Comparison of ENCODE assay signal across 22 cellular contexts in the genomic region with DNA sequence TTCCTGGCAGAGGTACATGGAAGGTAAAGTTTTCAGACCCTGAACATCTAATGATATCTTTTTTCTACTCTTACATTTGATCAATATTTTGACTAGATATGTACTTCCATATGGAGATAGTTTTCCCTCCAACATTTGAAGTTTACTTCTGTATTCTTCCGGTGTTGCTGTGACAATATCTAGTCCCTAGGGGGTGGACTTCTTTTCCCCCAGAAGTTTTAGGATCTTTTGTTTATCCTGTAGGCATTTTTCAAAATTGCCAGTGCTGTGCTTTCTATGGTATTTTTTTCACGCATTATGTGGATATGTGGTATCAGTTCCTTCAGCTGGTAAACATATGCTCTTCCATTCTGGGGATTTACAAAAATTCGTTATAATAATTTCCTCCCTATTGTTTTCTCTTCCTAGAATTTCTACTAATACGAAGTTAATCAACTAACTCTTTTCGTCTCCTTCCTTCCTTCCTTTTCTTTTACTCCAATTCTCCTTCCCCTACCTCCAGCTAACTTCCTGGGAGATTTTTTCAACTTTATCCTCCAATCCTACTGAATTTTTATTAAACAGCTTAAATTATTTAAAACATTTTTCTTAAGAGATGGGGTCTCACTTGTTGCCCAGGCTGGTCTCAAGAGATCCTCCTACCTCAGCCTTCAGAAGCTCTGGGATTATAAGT.
"Had no signal": no experiment of that assay in that cellular context is flagged by ENCODE, and none has a peak within 500 bp of the region (broad histone marks: within the 10 kb centered on the region; RNA-seq: fewer than 3 reads in every experiment).

No MANE protein-coding gene starts in this region.

- H3K36me3 Mint-ChIP-seq: activated naive CD4-positive, alpha-beta T cell treated with anti-CD3 and anti-CD28 coated beads, Interleukin-2, amount 50 U/mL, for 24 hours had no signal

- H3K9me3 Mint-ChIP-seq: activated B cell treated with CpG ODN at 0.5 μM for 24 hours; activated CD8-positive, alpha-beta T cell treated with anti-CD3 and anti-CD28 coated beads for 36 hours; activated naive CD4-positive, alpha-beta T cell treated with anti-CD3 and anti-CD28 coated beads, Interleukin-2, amount 50 U/mL, for 24 hours; activated naive CD8-positive, alpha-beta T cell treated with anti-CD3 and anti-CD28 coated beads, Interleukin-2, amount 50 U/mL, for 24 hours; activated T-helper 2 cell treated with anti-CD3 and anti-CD28 coated beads, Interferon-gamma antibody, Interleukin-2, Interleukin-4, amounts not matched to agents 10 μg/mL and 5 μg/mL and 100 μg/mL, durations not matched to agents 14 hours and 24 hours and 36 hours; dendritic cell treated with granulocyte-macrophage colony-stimulating factor and Interleukin-4, amounts not matched to agents 40 ng/mL and 50 ng/mL, for 4 days; nephron had no signal

- H3K9me3 ChIP-seq: esophagus squamous epithelium, left lung, mucosa of descending colon, neutrophil, right lobe of liver, tibial nerve had no signal

- ATAC-seq: activated CD8-positive, alpha-beta T cell treated with anti-CD3 and anti-CD28 coated beads for 36 hours; activated naive CD8-positive, alpha-beta T cell treated with anti-CD3 and anti-CD28 coated beads, Interleukin-2, amount 50 U/mL, for 24 hours; left lung; mucosa of descending colon; right lobe of liver had no signal

- H3K4me1 ChIP-seq: left lung, right lobe of liver, tibial nerve had no signal

- DNase-seq: activated B cell treated with CpG ODN at 0.5 μM for 24 hours; activated CD4-positive, alpha-beta T cell treated with anti-CD3 and anti-CD28 coated beads, Interleukin-2, amount 50 U/mL, for 1 hour; activated CD8-positive, alpha-beta T cell treated with anti-CD3 and anti-CD28 coated beads for 36 hours; activated naive CD8-positive, alpha-beta T cell treated with anti-CD3 and anti-CD28 coated beads, Interleukin-2, amount 50 U/mL, for 24 hours; activated T-cell treated with anti-CD3 and anti-CD28 coated beads, Interleukin-2, amount 50 U/mL, for 48 hours; amygdala; esophagus squamous epithelium; left lung; mesendoderm; mucosa of descending colon; right lobe of liver; stimulated activated CD4-positive, alpha-beta T cell treated with anti-CD3 and anti-CD28 coated beads, Interleukin-2, amount 100 ng/mL, for 48 hours; stimulated activated naive CD4-positive, alpha-beta T cell treated with Interleukin-2 at 50 U/mL for 16 hours had no signal

- H3K27me3 ChIP-seq: right lobe of liver had no signal

- H3K36me3 ChIP-seq: esophagus squamous epithelium, left lung, neutrophil, right lobe of liver, tibial nerve had no signal

- H3K27ac ChIP-seq: epithelial cell of prostate, esophagus squamous epithelium, left lung, neutrophil, right lobe of liver, tibial nerve had no signal

- H3K4me1 Mint-ChIP-seq: activated B cell treated with CpG ODN at 0.5 μM for 24 hours; activated naive CD4-positive, alpha-beta T cell treated with anti-CD3 and anti-CD28 coated beads, Interleukin-2, amount 50 U/mL, for 24 hours; activated naive CD8-positive, alpha-beta T cell treated with anti-CD3 and anti-CD28 coated beads, Interleukin-2, amount 50 U/mL, for 24 hours; nephron had no signal

- H3K4me3 Mint-ChIP-seq: activated B cell treated with CpG ODN at 0.5 μM for 24 hours; activated CD8-positive, alpha-beta T cell treated with anti-CD3 and anti-CD28 coated beads for 36 hours; activated naive CD4-positive, alpha-beta T cell treated with anti-CD3 and anti-CD28 coated beads, Interleukin-2, amount 50 U/mL, for 24 hours; activated naive CD8-positive, alpha-beta T cell treated with anti-CD3 and anti-CD28 coated beads, Interleukin-2, amount 50 U/mL, for 24 hours; dendritic cell treated with granulocyte-macrophage colony-stimulating factor and Interleukin-4, amounts not matched to agents 40 ng/mL and 50 ng/mL, for 4 days; nephron had no signal

- H3K4me3 ChIP-seq: esophagus squamous epithelium, left lung, lung, mucosa of descending colon, right lobe of liver, tibial nerve had no signal

- H3K27ac Mint-ChIP-seq: activated B cell treated with CpG ODN at 0.5 μM for 24 hours; activated CD8-positive, alpha-beta T cell treated with anti-CD3 and anti-CD28 coated beads for 36 hours; activated naive CD4-positive, alpha-beta T cell treated with anti-CD3 and anti-CD28 coated beads, Interleukin-2, amount 50 U/mL, for 24 hours; activated naive CD8-positive, alpha-beta T cell treated with anti-CD3 and anti-CD28 coated beads, Interleukin-2, amount 50 U/mL, for 24 hours; activated T-helper 2 cell treated with anti-CD3 and anti-CD28 coated beads, Interferon-gamma antibody, Interleukin-2, Interleukin-4, amounts not matched to agents 10 μg/mL and 5 μg/mL and 100 μg/mL, durations not matched to agents 14 hours and 24 hours and 36 hours; dendritic cell treated with granulocyte-macrophage colony-stimulating factor and Interleukin-4, amounts not matched to agents 40 ng/mL and 50 ng/mL, for 4 days; nephron; progenitor cell of endocrine pancreas had no signal
